1 cellular context compared by ENCODE assay signal in genomic region chr1:151790940-151791651, GRCh38.
TF ChIP-seq lines count a peak whose summit lies in the region.

No MANE protein-coding gene starts in this region.

TF ChIP-seq in GM12878, 131 proteins besides CTCF, POLR2A, EP300 and RAD21:
- TF ChIP-seq ETV6 (conservative IDR thresholded peaks at IDR 0.05 in 1 of 2, IDR thresholded peaks at IDR 0.05 in 1 of 2; ENCODE audit: borderline replicate concordance in 1 of 2, low read depth in 1 of 2) (peak in 1 of 2 experiments; percentile 80; a peak in 1 of 4 replicates), RB1 (IDR thresholded peaks at IDR 0.05; ENCODE audit: borderline replicate concordance) (peak; percentile 32; the same call in 1 of the 2 replicates), CREM (IDR thresholded peaks at IDR 0.05; ENCODE audit: low read depth) (0 out of 2 replicates have a peak, but pooled peaks have one; percentile 1), MTA3 (IDR thresholded peaks at IDR 0.05; ENCODE audit: borderline replicate concordance, low read length) (no peak), CBX5 (IDR thresholded peaks at IDR 0.05; ENCODE audit: low read depth) (0 out of 2 replicates have a peak, but pooled peaks have one; percentile 7), ASH2L (IDR thresholded peaks at IDR 0.05; ENCODE audit: borderline replicate concordance, low read depth) (no peak), ZBTB33 (IDR thresholded peaks at IDR 0.05) (no peak), GATAD2B (conservative IDR thresholded peaks at IDR 0.05; ENCODE audit: low read depth) (no peak), MTA2 (IDR thresholded peaks at IDR 0.05; ENCODE audit: low read depth) (no peak), BRCA1 (IDR thresholded peaks at IDR 0.05; ENCODE audit: low read depth, low read length) (peak; percentile 32; the same call in 1 of the 2 replicates), CHD2 (IDR thresholded peaks at IDR 0.05; ENCODE audit: borderline replicate concordance, low read depth, low read length) (peak; percentile 73; the same call in 1 of the 2 replicates)
- TF ChIP-seq, protein P1, sequence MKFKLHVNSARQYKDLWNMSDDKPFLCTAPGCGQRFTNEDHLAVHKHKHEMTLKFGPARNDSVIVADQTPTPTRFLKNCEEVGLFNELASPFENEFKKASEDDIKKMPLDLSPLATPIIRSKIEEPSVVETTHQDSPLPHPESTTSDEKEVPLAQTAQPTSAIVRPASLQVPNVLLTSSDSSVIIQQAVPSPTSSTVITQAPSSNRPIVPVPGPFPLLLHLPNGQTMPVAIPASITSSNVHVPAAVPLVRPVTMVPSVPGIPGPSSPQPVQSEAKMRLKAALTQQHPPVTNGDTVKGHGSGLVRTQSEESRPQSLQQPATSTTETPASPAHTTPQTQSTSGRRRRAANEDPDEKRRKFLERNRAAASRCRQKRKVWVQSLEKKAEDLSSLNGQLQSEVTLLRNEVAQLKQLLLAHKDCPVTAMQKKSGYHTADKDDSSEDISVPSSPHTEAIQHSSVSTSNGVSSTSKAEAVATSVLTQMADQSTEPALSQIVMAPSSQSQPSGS (IDR thresholded peaks at IDR 0.05; ENCODE audit: low read length) = no peak
- TF ChIP-seq, protein P2, sequence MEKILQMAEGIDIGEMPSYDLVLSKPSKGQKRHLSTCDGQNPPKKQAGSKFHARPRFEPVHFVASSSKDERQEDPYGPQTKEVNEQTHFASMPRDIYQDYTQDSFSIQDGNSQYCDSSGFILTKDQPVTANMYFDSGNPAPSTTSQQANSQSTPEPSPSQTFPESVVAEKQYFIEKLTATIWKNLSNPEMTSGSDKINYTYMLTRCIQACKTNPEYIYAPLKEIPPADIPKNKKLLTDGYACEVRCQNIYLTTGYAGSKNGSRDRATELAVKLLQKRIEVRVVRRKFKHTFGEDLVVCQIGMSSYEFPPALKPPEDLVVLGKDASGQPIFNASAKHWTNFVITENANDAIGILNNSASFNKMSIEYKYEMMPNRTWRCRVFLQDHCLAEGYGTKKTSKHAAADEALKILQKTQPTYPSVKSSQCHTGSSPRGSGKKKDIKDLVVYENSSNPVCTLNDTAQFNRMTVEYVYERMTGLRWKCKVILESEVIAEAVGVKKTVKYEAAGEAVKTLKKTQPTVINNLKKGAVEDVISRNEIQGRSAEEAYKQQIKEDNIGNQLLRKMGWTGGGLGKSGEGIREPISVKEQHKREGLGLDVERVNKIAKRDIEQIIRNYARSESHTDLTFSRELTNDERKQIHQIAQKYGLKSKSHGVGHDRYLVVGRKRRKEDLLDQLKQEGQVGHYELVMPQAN (conservative IDR thresholded peaks at IDR 0.05) = peak; percentile 23; the same call in 1 of the 2 replicates
